25 cellular contexts compared by ENCODE assay signal in the genomic region with DNA sequence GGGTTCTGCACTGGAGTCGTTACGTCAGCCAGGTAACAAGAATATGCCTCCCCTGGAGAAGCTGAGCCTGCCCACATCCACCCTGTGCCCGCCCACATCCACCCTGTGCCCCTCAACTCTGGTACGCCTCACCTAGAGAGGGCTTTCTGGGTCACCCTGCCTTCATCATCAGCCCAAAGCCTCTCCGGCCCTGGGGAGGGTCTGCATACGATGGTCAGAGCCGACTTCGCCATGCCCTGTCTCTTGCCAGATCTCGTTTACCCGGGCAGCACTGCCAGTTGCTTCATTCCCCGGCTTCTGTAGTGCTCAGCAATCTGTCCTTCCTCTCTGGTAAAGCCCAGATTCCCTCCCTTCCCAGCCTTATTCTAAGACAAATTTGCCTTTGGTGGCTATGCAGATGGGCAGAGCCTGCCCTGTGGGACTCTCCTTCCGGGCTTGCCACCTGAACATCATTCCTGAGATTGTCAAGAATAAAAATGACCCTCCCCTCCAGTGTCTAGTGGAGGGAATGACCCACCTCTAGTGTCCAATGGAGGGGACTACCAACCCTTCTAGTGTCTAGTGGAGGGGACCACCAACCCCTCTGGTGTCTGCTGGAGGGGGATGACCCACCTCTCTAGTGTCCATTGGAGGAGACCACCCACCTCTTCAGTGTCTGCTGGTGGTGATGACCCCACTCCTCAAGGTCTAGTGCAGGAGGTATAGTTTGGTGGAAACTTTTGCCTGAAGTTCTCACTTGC. TPM values are rescaled to one million over a fixed set of nuclear protein-coding genes. Genes with fewer than 3 reads are reported as not detected.
DNase-seq lines count a peak whose midpoint lies in the region; ATAC-seq, FAIRE-seq and TF ChIP-seq lines count a peak whose summit lies in the region.
"Had no signal": no experiment of that assay in that cellular context is flagged by ENCODE, and none has a peak within 500 bp of the region (broad histone marks: within the 10 kb centered on the region; RNA-seq: fewer than 3 reads in every experiment).

No MANE protein-coding gene starts in this region.

- H4K5ac ChIP-seq in H1 (ENCODE audit: insufficient read length, low read depth, low read length): no peak overlapping the region

- TF ChIP-seq CTCF in HEK293 (tag by site-specific recombination; IDR thresholded peaks at IDR 0.05) (no peak), H1 (IDR thresholded peaks at IDR 0.05; ENCODE audit: control extremely low read depth in 1 of 3, insufficient read depth in 1 of 3, low read depth in 1 of 3, low read length in 3 of 3) (no peak), neural crest cell (conservative IDR thresholded peaks at IDR 0.05) (no peak), type B pancreatic cell (conservative IDR thresholded peaks at IDR 0.05) (no peak)

- H3K23ac ChIP-seq in H1 (ENCODE audit: insufficient read length): no peak overlapping the region

- H3K27me3 ChIP-seq in H1 (replicated peaks in 1 of 4; ENCODE audit: control insufficient read depth in 3 of 4, extremely low read depth in 1 of 4, insufficient read depth in 3 of 4, low read length in 3 of 4): no peaks in the 10 kb centered on the region

- peaks cover 10% of the 10 kb centered on the region; the same call in 1 of the 2 replicates for H3K79me1 ChIP-seq in H1 (ENCODE audit: low read depth, low read length)

- CTCF ChIA-PET in HEK293 (lab: Yijun Ruan, JAX) (no interaction called here), H1 (lab: Charles Lee; ENCODE audit: partially characterized antibody) (no interaction called here)

- H2BK20ac ChIP-seq in H1 (ENCODE audit: low read length): no peak overlapping the region

- H2BK5ac ChIP-seq in H1 (ENCODE audit: low read depth, low read length): no peak overlapping the region

- H4K8ac ChIP-seq in H1 (ENCODE audit: extremely low read depth, insufficient read depth, low read length): no peak overlapping the region

- no peaks in the 10 kb centered on the region for H3K36me3 ChIP-seq in HEK293 (ENCODE audit: control insufficient read depth in 2 of 2, insufficient read depth in 1 of 2, low read length in 2 of 2)
- H3K36me3 ChIP-seq in H1 (ENCODE audit: control insufficient read depth in 2 of 4, insufficient read depth in 4 of 4, low read length in 3 of 4): peaks cover 3 to 21% (median 7%) of the 10 kb centered on the region in 4 experiments; a peak in 6 of 8 replicates
- H3K36me3 ChIP-seq: MG63 had no signal

- no peak for TF ChIP-seq EP300 in H1 (IDR thresholded peaks at IDR 0.05; ENCODE audit: borderline replicate concordance in 1 of 2, low read depth in 2 of 2, low read length in 2 of 2)

- H3K4me3 Mint-ChIP-seq in neural crest cell (peak overlapping the region; percentile 78), type B pancreatic cell (peak overlapping the region; percentile 45)
- H3K4me3 Mint-ChIP-seq: CD4-positive, CD25-positive, alpha-beta regulatory T cell had no signal

- no peak for TF ChIP-seq RAD21 in H1 (IDR thresholded peaks at IDR 0.05 in 1 of 2, conservative IDR thresholded peaks at IDR 0.05 in 1 of 2; ENCODE audit: low read depth in 2 of 2, low read length in 2 of 2)

- H2AFZ ChIP-seq in H1 (ENCODE audit: low read length): no peak overlapping the region
- H2AFZ ChIP-seq: GM23248 had no signal

- no peaks in the 10 kb centered on the region; the same call in 1 of the 2 replicates for H3K23me2 ChIP-seq in H1 (ENCODE audit: low read depth, low read length)

- ATAC-seq in GM18870 (IDR thresholded peaks at IDR 0.05; ENCODE audit: unreplicated experiment): no peak
- ATAC-seq: GM12878, HCT116, HepG2, K562, Panc1 had no signal

- POLR2A ChIA-PET in HEK293 (lab: Yijun Ruan, JAX) (no interaction called here), H1 (lab: Charles Lee; ENCODE audit: partially characterized antibody) (interaction anchor here (1.0 to 6.3 kb wide), 3 partner anchors 9 to 15 kb away, joined by 5 to 65 read pairs (median 6); no protein-coding TSS in a partner anchor)

- peaks cover 13% of the 10 kb centered on the region for H3K36me3 Mint-ChIP-seq in neural crest cell (ENCODE audit: low read depth)
- H3K36me3 Mint-ChIP-seq in type B pancreatic cell: peaks cover 17% of the 10 kb centered on the region
- H3K36me3 Mint-ChIP-seq: CD4-positive, CD25-positive, alpha-beta regulatory T cell had no signal

- H4K20me1 ChIP-seq in H1 (replicated peaks in 1 of 2; ENCODE audit: control insufficient read depth in 1 of 2, insufficient read depth in 2 of 2, low read length in 2 of 2): peaks cover 3 to 28% of the 10 kb centered on the region in 2 experiments

- H3K4ac ChIP-seq in H1 (replicated peaks; ENCODE audit: insufficient read length, low read depth, low read length): no peak overlapping the region

- no peak for DNase-seq in H1 (ENCODE audit: low read depth in 1 of 2, low spot score in 2 of 2)
- DNase-seq in neural crest cell (ENCODE audit: low read depth, low spot score): no peak
- DNase-seq in type B pancreatic cell (ENCODE audit: extremely low spot score, unreplicated experiment): no peak
- DNase-seq in OCI-M2 (lab: John Stamatoyannopoulos, UW; ENCODE audit: unreplicated experiment): no peak
- DNase-seq in NCI-H2196 (lab: John Stamatoyannopoulos, UW; ENCODE audit: unreplicated experiment): no peak
- DNase-seq: CD4-positive, CD25-positive, alpha-beta regulatory T cell; COR-L47; DMS 273 treated with DMSO at 0.1 percent for 48 hours; DMS79 treated with DMSO at 0.1 percent for 48 hours; GM23248; MG63; NCI-H1417; NCI-H1694 treated with DMSO at 0.1 percent for 48 hours; NCI-H2227 treated with DMSO at 0.1 percent for 48 hours; NCI-H510A; NCI-H748 treated with DMSO at 0.1 percent for 48 hours; SIG-M5; SK-N-SH had no signal

- H3K18ac ChIP-seq in H1 (ENCODE audit: extremely low read depth, low read length): no peak overlapping the region; the same call in 1 of the 2 replicates

- H3K4me3 ChIP-seq in HEK293 (ENCODE audit: low read depth, low read length): no peak overlapping the region
- no peak overlapping the region for H3K4me3 ChIP-seq in H1 (ENCODE audit: extremely low read depth in 1 of 4, insufficient read depth in 2 of 4, low read depth in 3 of 4, low read length in 4 of 4)
- H3K4me3 ChIP-seq: GM12878, GM23248, K562, MG63 had no signal

- peaks cover 11 to 67% of the 10 kb centered on the region in 2 experiments for H3K79me2 ChIP-seq in H1 (ENCODE audit: control insufficient read depth in 1 of 2, insufficient read depth in 2 of 2, low read length in 2 of 2)

- H4K91ac ChIP-seq in H1 (replicated peaks; ENCODE audit: insufficient read length, low read length): no peak overlapping the region

- no peak overlapping the region for H2BK120ac ChIP-seq in H1 (replicated peaks; ENCODE audit: low read depth, low read length)

- H3K27me3 Mint-ChIP-seq in neural crest cell (ENCODE audit: low read depth) (peaks cover 16% of the 10 kb centered on the region), type B pancreatic cell (peaks cover 11% of the 10 kb centered on the region)

- H2BK12ac ChIP-seq in H1 (ENCODE audit: low read depth, low read length): 0 out of 2 replicates have a peak overlapping the region, but pooled peaks have one; percentile 50

- H3K9me3 Mint-ChIP-seq in neural crest cell (no peaks in the 10 kb centered on the region), type B pancreatic cell (no peaks in the 10 kb centered on the region)
- H3K9me3 Mint-ChIP-seq: CD4-positive, CD25-positive, alpha-beta regulatory T cell had no signal

- 0 out of 2 replicates have a peak overlapping the region, but pooled peaks have one; percentile 39 for H2AK5ac ChIP-seq in H1 (ENCODE audit: low read depth, low read length)

- no peak overlapping the region for H3K4me2 ChIP-seq in H1 (ENCODE audit: insufficient read depth in 1 of 2, low read depth in 2 of 2, low read length in 2 of 2)
- H3K4me2 ChIP-seq: SK-N-SH had no signal

- no peak overlapping the region for H3K9ac ChIP-seq in H1 (replicated peaks in 1 of 4; ENCODE audit: extremely low read depth in 1 of 4, low read depth in 3 of 4, low read length in 3 of 4)
- H3K9ac ChIP-seq: GM23248, SK-N-SH had no signal

- peaks cover 30% of the 10 kb centered on the region for H3K4me1 Mint-ChIP-seq in neural crest cell
- H3K4me1 Mint-ChIP-seq in type B pancreatic cell (ENCODE audit: unreplicated experiment): peaks cover 14% of the 10 kb centered on the region

- H3K14ac ChIP-seq in H1 (ENCODE audit: insufficient read length): no peak overlapping the region

- no peak for TF ChIP-seq POLR2A in H1 (IDR thresholded peaks at IDR 0.05; ENCODE audit: control extremely low read depth in 1 of 2, low read depth in 2 of 2, low read length in 2 of 2)

- H3K27ac Mint-ChIP-seq in neural crest cell (ENCODE audit: unreplicated experiment): no peak overlapping the region
- peak overlapping the region; percentile 89 for H3K27ac Mint-ChIP-seq in type B pancreatic cell
- H3K27ac Mint-ChIP-seq: CD4-positive, CD25-positive, alpha-beta regulatory T cell had no signal

- H3K27ac ChIP-seq in HEK293 (ENCODE audit: extremely low read depth, low read depth, low read length): no peak overlapping the region
- no peak overlapping the region for H3K27ac ChIP-seq in H1 (ENCODE audit: low read depth, low read length)
- H3K27ac ChIP-seq: GM23248 had no signal

- no peaks in the 10 kb centered on the region for H3K9me3 ChIP-seq in HEK293 (ENCODE audit: control insufficient read depth, insufficient read depth, low read depth, low read length)
- no peaks in the 10 kb centered on the region for H3K9me3 ChIP-seq in H1 (ENCODE audit: insufficient read depth in 2 of 2, low read depth in 1 of 2, low read length in 1 of 2)
- H3K9me3 ChIP-seq: MG63, SK-N-SH had no signal

- H3K4me1 ChIP-seq in HEK293 (ENCODE audit: control insufficient read depth, insufficient read depth, low read length) (peaks cover 11% of the 10 kb centered on the region), H1 (replicated peaks in 1 of 4; ENCODE audit: control insufficient read depth in 3 of 4, insufficient read depth in 4 of 4, low read length in 3 of 4) (peaks cover 6 to 23% (median 17%) of the 10 kb centered on the region in 4 experiments)

- WGBS in H1 (ENCODE audit: extremely low coverage in 1 of 2, insufficient coverage in 1 of 2, insufficient read length in 1 of 2, insufficient replicate concordance in 2 of 2, low coverage in 1 of 2, low lambda C conversion rate in 2 of 2, missing lambda C conversion rate in 1 of 2), 2 experiments: 90% methylated on average over 12 of the region's 12 CpGs; no CpG with 5 or more reads in 1 of the 2 experiments

- H3K56ac ChIP-seq in H1 (replicated peaks; ENCODE audit: insufficient read length, low read depth, low read length): no peak overlapping the region

- no peak overlapping the region for H2BK15ac ChIP-seq in H1 (ENCODE audit: low read length)

- no peak for FAIRE-seq in H1 (lab: Jason Lieb, UNC)
- FAIRE-seq: GM12878, HepG2, K562 had no signal

RNA-seq across cellular contexts. Expression of a gene that starts 3.4 kb away (rescaled TPM):
- 42.9 and 43.6 TPM in 2 replicates for total RNA-seq in H1 (2021; fragmentation: NEBNext Ultra II Directional; extraction: Animal tissue kit (Norgen Biotek cat#: 25700))
- 31.1 and 35.1 TPM in 2 replicates for polyA plus RNA-seq in H1 (2011; rRNA removed)
- polyA plus RNA-seq in H1 (2011; cell fraction: cytosol; rRNA removed): 27.6 TPM
- 88.3 TPM for polyA plus RNA-seq in H1 (2011; cell fraction: nucleus; rRNA removed)
- 26.7 to 37.9 TPM (median 36.4 TPM) in 4 replicates for polyA plus RNA-seq in H1 (2012, experiment 1 of 2)
- 21.7 TPM for polyA plus RNA-seq in H1 (2012, experiment 2 of 2)
- 30.4 TPM for polyA plus RNA-seq in H1 (2013, experiment 1 of 2)
- polyA plus RNA-seq in H1 (2013, experiment 2 of 2): 26.1 TPM
- 22.7 and 25.5 TPM in 2 replicates for polyA minus RNA-seq in H1 (2011; rRNA and poly(A)+ RNA removed)
- polyA minus RNA-seq in H1 (2011; cell fraction: cytosol; rRNA and poly(A)+ RNA removed): 19.9 TPM
- polyA minus RNA-seq in H1 (2011; cell fraction: nucleus; rRNA and poly(A)+ RNA removed): 28.8 TPM
- 21.7 and 22.0 TPM in 2 replicates for total RNA-seq in neural crest cell
- 32.8 and 46.6 TPM in 2 replicates for total RNA-seq in type B pancreatic cell (ENCODE audit: low replicate concordance)
- total RNA-seq: CD4-positive, CD25-positive, alpha-beta regulatory T cell; GM23248 had no signal
- polyA plus RNA-seq: CD4-positive, CD25-positive, alpha-beta regulatory T cell; GM23248; HepG2; K562 had no signal
